ENCODE assay signal across 10 cellular contexts in genomic region chr1:85494957-85495266, GRCh38. TPM values are rescaled to one million over a fixed set of nuclear protein-coding genes. Genes with fewer than 3 reads are reported as not detected.
DNase-seq lines count a peak whose midpoint lies in the region; ATAC-seq and TF ChIP-seq lines count a peak whose summit lies in the region.
"Had no signal": no experiment of that assay in that cellular context is flagged by ENCODE, and none has a peak within 500 bp of the region (broad histone marks: within the 10 kb centered on the region; RNA-seq: fewer than 3 reads in every experiment).

No MANE protein-coding gene starts in this region.

- H3K4me3 ChIP-seq in body of pancreas (no peak overlapping the region), lower lobe of right lung (no peak overlapping the region)

- no peaks in the 10 kb centered on the region for H3K4me1 Mint-ChIP-seq in activated CD8-positive, alpha-beta memory T cell treated with anti-CD3 and anti-CD28 coated beads, Interleukin-2, amount 10 ng/mL, durations not matched to agents 7 days and 5 days

- CTCF ChIA-PET in activated CD8-positive, alpha-beta memory T cell treated with anti-CD3 and anti-CD28 coated beads, Interleukin-2, amount 10 ng/mL, durations not matched to agents 7 days and 5 days (lab: Charles Lee): no interaction called here

- intact Hi-C loops in body of pancreas (cut with DNase I) (no loop called here), lower lobe of right lung (cut with DNase I) (no loop called here)

- TF ChIP-seq CTCF in AG09319 (IDR thresholded peaks at IDR 0.05; ENCODE audit: low read depth, low read length) (peak; percentile 16), body of pancreas (IDR thresholded peaks at IDR 0.05) (peak in 4 of 7 experiments; percentile 8 to 20 (median 14)), lower lobe of right lung (IDR thresholded peaks at IDR 0.05) (peak; percentile 14)

- no peaks in the 10 kb centered on the region for H3K9me3 ChIP-seq in body of pancreas
- H3K9me3 ChIP-seq in lower lobe of right lung: no peaks in the 10 kb centered on the region

- no peaks in the 10 kb centered on the region for H3K9me3 Mint-ChIP-seq in activated CD8-positive, alpha-beta memory T cell treated with anti-CD3 and anti-CD28 coated beads, Interleukin-2, amount 10 ng/mL, durations not matched to agents 7 days and 5 days (ENCODE audit: low read depth)
- H3K9me3 Mint-ChIP-seq: stimulated activated naive CD8-positive, alpha-beta T cell treated with anti-CD3 and anti-CD28 coated beads, Interleukin-15, Interleukin-2, amounts not matched to agents 100 ng/mL and 50 ng/mL, for 24 hours had no signal

- no peak for TF ChIP-seq POLR2A in body of pancreas (IDR thresholded peaks at IDR 0.05)

- DNase-seq in AG09319 (ENCODE audit: extremely low read depth, low read depth): no peak
- peak; percentile 31 for DNase-seq in HT-29 (ENCODE audit: low spot score)
- peak in 1 of 4 donors; percentile 35 for DNase-seq in body of pancreas
- DNase-seq in lower lobe of right lung: no peak
- no peak for DNase-seq in activated CD8-positive, alpha-beta memory T cell treated with anti-CD3 and anti-CD28 coated beads, Interleukin-2, amount 10 ng/mL, durations not matched to agents 7 days and 5 days
- DNase-seq in GOT3 (lab: John Stamatoyannopoulos, UW): no peak
- no peak for DNase-seq in NCI-H1436 (lab: John Stamatoyannopoulos, UW)
- DNase-seq: amniotic stem cell had no signal

- H3K27me3 Mint-ChIP-seq in activated CD8-positive, alpha-beta memory T cell treated with anti-CD3 and anti-CD28 coated beads, Interleukin-2, amount 10 ng/mL, durations not matched to agents 7 days and 5 days: peaks cover 14% of the 10 kb centered on the region

- no peaks in the 10 kb centered on the region for H3K27me3 ChIP-seq in body of pancreas
- H3K27me3 ChIP-seq in lower lobe of right lung (ENCODE audit: low read depth): no peaks in the 10 kb centered on the region

- H3K4me1 ChIP-seq in body of pancreas (no peaks in the 10 kb centered on the region), lower lobe of right lung (peaks cover 3% of the 10 kb centered on the region)

- H3K36me3 Mint-ChIP-seq in activated CD8-positive, alpha-beta memory T cell treated with anti-CD3 and anti-CD28 coated beads, Interleukin-2, amount 10 ng/mL, durations not matched to agents 7 days and 5 days: no peaks in the 10 kb centered on the region

- no peak overlapping the region for H3K4me3 Mint-ChIP-seq in activated CD8-positive, alpha-beta memory T cell treated with anti-CD3 and anti-CD28 coated beads, Interleukin-2, amount 10 ng/mL, durations not matched to agents 7 days and 5 days
- H3K4me3 Mint-ChIP-seq: stimulated activated naive CD8-positive, alpha-beta T cell treated with anti-CD3 and anti-CD28 coated beads, Interleukin-15, Interleukin-2, amounts not matched to agents 100 ng/mL and 50 ng/mL, for 24 hours had no signal

- ATAC-seq in body of pancreas: no peak
- ATAC-seq in lower lobe of right lung: peak; percentile 43 to 73
- no peak for ATAC-seq in HG02840 (IDR thresholded peaks at IDR 0.05; ENCODE audit: low FRiP score, unreplicated experiment)
- no peak for ATAC-seq in activated CD8-positive, alpha-beta memory T cell treated with anti-CD3 and anti-CD28 coated beads, Interleukin-2, amount 10 ng/mL, durations not matched to agents 7 days and 5 days

- no peak overlapping the region for H3K27ac Mint-ChIP-seq in activated CD8-positive, alpha-beta memory T cell treated with anti-CD3 and anti-CD28 coated beads, Interleukin-2, amount 10 ng/mL, durations not matched to agents 7 days and 5 days
- H3K27ac Mint-ChIP-seq: stimulated activated naive CD8-positive, alpha-beta T cell treated with anti-CD3 and anti-CD28 coated beads, Interleukin-15, Interleukin-2, amounts not matched to agents 100 ng/mL and 50 ng/mL, for 24 hours had no signal

- 54 to 61% methylated on average over 2 of the region's 2 CpGs for WGBS in body of pancreas, 2 donors

- H3K27ac ChIP-seq in body of pancreas: no peak overlapping the region
- no peak overlapping the region for H3K27ac ChIP-seq in lower lobe of right lung

- no peaks in the 10 kb centered on the region for H3K36me3 ChIP-seq in body of pancreas (replicated peaks in 1 of 2; ENCODE audit: insufficient read depth in 1 of 2, low read depth in 2 of 2)
- no peaks in the 10 kb centered on the region for H3K36me3 ChIP-seq in lower lobe of right lung

RNA-seq across cellular contexts. Expression of gene DDAH1, which starts 30.0 kb away (rescaled TPM):
- total RNA-seq in HT-29 (2014; rRNA removed; shearing (Covaris generic)): 75.6 and 82.7 TPM in 2 replicates
- total RNA-seq in body of pancreas: 10 to 100 TPM; 11.2 to 31.4 TPM
- total RNA-seq in lower lobe of right lung: 48.4 TPM
- total RNA-seq in activated CD8-positive, alpha-beta memory T cell treated with anti-CD3 and anti-CD28 coated beads, Interleukin-2, amount 10 ng/mL, durations not matched to agents 7 days and 5 days: not detected

Comparison
In these comparisons a context has a peak if more than half of its experiments do, and no peak if none do; other contexts are left out.
1. ATAC-seq: peak in lower lobe of right lung (2 of 2); none in body of pancreas (single experiment), HG02840 (single experiment) and activated CD8-positive, alpha-beta memory T cell treated with anti-CD3 and anti-CD28 coated beads, Interleukin-2, amount 10 ng/mL, durations not matched to agents 7 days and 5 days (single experiment).
2. RNA of gene DDAH1, which starts 30.0 kb away (total RNA-seq): 75.6 to 82.7 TPM in HT-29, 48.4 TPM in lower lobe of right lung (single experiment) and 11.2 to 31.4 TPM in body of pancreas; not detected in activated CD8-positive, alpha-beta memory T cell treated with anti-CD3 and anti-CD28 coated beads, Interleukin-2, amount 10 ng/mL, durations not matched to agents 7 days and 5 days; every median in the first group is over 10 times any median in the second.
3. Peak in every context shown above with its lines, with median percentiles within 50 percentile points of each other: CTCF ChIP-seq.